8 cellular contexts compared by ENCODE assay signal in the genomic region with DNA sequence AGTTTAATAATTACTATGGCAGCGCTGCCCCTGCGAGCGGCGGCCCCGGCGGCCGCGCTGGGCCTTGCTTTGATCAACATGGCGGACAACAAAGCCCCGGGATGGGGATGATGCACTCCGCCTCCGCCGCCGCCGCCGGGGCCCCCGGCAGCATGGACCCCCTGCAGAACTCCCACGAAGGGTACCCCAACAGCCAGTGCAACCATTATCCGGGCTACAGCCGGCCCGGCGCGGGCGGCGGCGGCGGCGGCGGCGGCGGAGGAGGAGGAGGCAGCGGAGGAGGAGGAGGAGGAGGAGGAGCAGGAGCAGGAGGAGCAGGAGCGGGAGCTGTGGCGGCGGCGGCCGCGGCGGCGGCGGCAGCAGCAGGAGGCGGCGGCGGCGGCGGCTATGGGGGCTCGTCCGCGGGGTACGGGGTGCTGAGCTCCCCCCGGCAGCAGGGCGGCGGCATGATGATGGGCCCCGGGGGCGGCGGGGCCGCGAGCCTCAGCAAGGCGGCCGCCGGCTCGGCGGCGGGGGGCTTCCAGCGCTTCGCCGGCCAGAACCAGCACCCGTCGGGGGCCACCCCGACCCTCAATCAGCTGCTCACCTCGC. TPM values are rescaled to one million over a fixed set of nuclear protein-coding genes. Genes with fewer than 3 reads are reported as not detected.
DNase-seq lines count a peak whose midpoint lies in the region; ATAC-seq and TF ChIP-seq lines count a peak whose summit lies in the region.

No MANE protein-coding gene starts in this region.

- H3K27ac Mint-ChIP-seq in Caco-2 (ENCODE audit: unreplicated experiment) = peak overlapping the region; percentile 90

- no peaks in the 10 kb centered on the region for H3K4me1 Mint-ChIP-seq in Caco-2 (ENCODE audit: low read depth, unreplicated experiment)

- POLR2A ChIA-PET in Caco-2 (lab: Charles Lee) = interaction anchor here (1.0 kb wide), 1 partner anchor 92 kb away, joined by 3 read pairs; no protein-coding TSS in a partner anchor

- BruUV-seq in Caco-2 (replicated peaks; lab: Mats Ljungman, UMichigan) = no TSS peak

- peak; percentile 7 for ATAC-seq in HG02885 (IDR thresholded peaks at IDR 0.05; ENCODE audit: poor library complexity, unreplicated experiment)

- DNase-seq in Caco-2 (peak; percentile 44 to 60), T-helper 1 cell (peak; percentile 32 to 55 (median 42)), ascending aorta (ENCODE audit: low spot score in 2 of 2) (peak in 1 of 2 donors; percentile 71), NCI-H2029 (lab: John Stamatoyannopoulos, UW) (no peak), NCI-H187 treated with DMSO at 0.1 percent for 48 hours (lab: John Stamatoyannopoulos, UW) (no peak)

- H3K4me3 ChIP-seq in Caco-2 (ENCODE audit: low read depth, low read length) = peak overlapping the region; percentile 88
- peak overlapping the region; percentile 76 to 99 for H3K4me3 ChIP-seq in ascending aorta
- H3K4me3 ChIP-seq in iPS-11a (ENCODE audit: low read depth, low read length) = peak overlapping the region; percentile 69
- peak overlapping the region; percentile 71 for H3K4me3 ChIP-seq in skeletal muscle satellite cell (ENCODE audit: low read length)

- H3K4me1 ChIP-seq in Caco-2 (peaks cover 16% of the 10 kb centered on the region), ascending aorta (peaks cover 0 to 31% of the 10 kb centered on the region in 2 donors), skeletal muscle satellite cell (ENCODE audit: control insufficient read depth, insufficient read depth, low read length) (peaks cover 49% of the 10 kb centered on the region)

- peak overlapping the region; percentile 92 for H3K9ac ChIP-seq in skeletal muscle satellite cell (ENCODE audit: low read depth, low read length)

- H3K9me3 Mint-ChIP-seq in Caco-2 (ENCODE audit: unreplicated experiment) = no peaks in the 10 kb centered on the region

- H3K36me3 ChIP-seq in Caco-2 (ENCODE audit: control insufficient read depth, insufficient read depth, low read length) = no peaks in the 10 kb centered on the region
- no peaks in the 10 kb centered on the region for H3K36me3 ChIP-seq in ascending aorta
- no peaks in the 10 kb centered on the region for H3K36me3 ChIP-seq in skeletal muscle satellite cell (ENCODE audit: insufficient read depth, low read length)

- intact Hi-C loops in Caco-2 (cut with micrococcal nuclease; ENCODE audit: unreplicated experiment) (loop anchor here (2.0 to 10.0 kb wide), 3 partner anchors 58 to 406 kb away; no protein-coding TSS in a partner anchor), ascending aorta (cut with DNase I) (loop anchor here (1.0 to 10.0 kb wide), 4 partner anchors 243 to 494 kb away; no protein-coding TSS in a partner anchor)

- CTCF ChIA-PET in Caco-2 (lab: Charles Lee) = interaction anchor here (0.7 kb wide), 1 partner anchor 231 kb away, joined by 4 read pairs; no protein-coding TSS in a partner anchor

- H3K9me3 ChIP-seq in Caco-2 (no peaks in the 10 kb centered on the region), ascending aorta (no peaks in the 10 kb centered on the region), skeletal muscle satellite cell (replicated peaks; ENCODE audit: low read length) (no peaks in the 10 kb centered on the region)

- H3K27me3 Mint-ChIP-seq in Caco-2 (ENCODE audit: insufficient read depth, unreplicated experiment) = no peaks in the 10 kb centered on the region

- peaks cover 6% of the 10 kb centered on the region for H3K36me3 Mint-ChIP-seq in Caco-2 (ENCODE audit: insufficient read depth, unreplicated experiment)

- no peaks in the 10 kb centered on the region for H3K27me3 ChIP-seq in Caco-2 (replicated peaks; ENCODE audit: control insufficient read depth, insufficient read depth, low read length)
- no peaks in the 10 kb centered on the region for H3K27me3 ChIP-seq in ascending aorta
- H3K27me3 ChIP-seq in skeletal muscle satellite cell (ENCODE audit: control insufficient read depth, insufficient read depth, low read length) = no peaks in the 10 kb centered on the region

- TF ChIP-seq CTCF in Caco-2 (IDR thresholded peaks at IDR 0.05; ENCODE audit: insufficient read depth in 1 of 2, low read depth in 1 of 2, low read length in 1 of 2, severe bottlenecking in 1 of 2, unreplicated experiment in 1 of 2) (no peak), ascending aorta (IDR thresholded peaks at IDR 0.05) (no peak)

- peak overlapping the region; percentile 92 for H3K4me3 Mint-ChIP-seq in Caco-2 (ENCODE audit: unreplicated experiment)

- H3K27ac ChIP-seq in ascending aorta = peak overlapping the region; percentile 93 to 100

- H3K4me2 ChIP-seq in skeletal muscle satellite cell (ENCODE audit: low read length) = peak overlapping the region; percentile 91

RNA-seq across cellular contexts. Expression of gene ARID1B, which starts 1.5 kb away (rescaled TPM):
- total RNA-seq in Caco-2 (2022) = 58.8 and 62.2 TPM in 2 replicates
- 97.9 TPM for total RNA-seq in ascending aorta
- total RNA-seq in skeletal muscle satellite cell (2012; rRNA removed) = 23.2 and 28.6 TPM in 2 replicates

Comparison
In these comparisons a context has a peak if more than half of its experiments do, and no peak if none do; other contexts are left out.
1. DNase-seq: peak in Caco-2 (2 of 2) and T-helper 1 cell (5 of 5); none in NCI-H2029 (single experiment) and NCI-H187 treated with DMSO at 0.1 percent for 48 hours (single experiment).
2. Peak in every context shown above with its lines, with median percentiles within 50 percentile points of each other: H3K4me3 ChIP-seq.